ENCODE assay signal across 8 cellular contexts in genomic region chr2:69013837-69014796, GRCh38.
DNase-seq lines count a peak whose midpoint lies in the region; ATAC-seq and FAIRE-seq lines count a peak whose summit lies in the region.

No MANE protein-coding gene starts in this region.

- no peak for FAIRE-seq in HTR-8/SVneo (lab: Jason Lieb, UNC)

- DNase-seq in AG08395 (ENCODE audit: low spot score), result peak; percentile 48
- peak; percentile 30 for DNase-seq in HTR-8/SVneo (ENCODE audit: insufficient read length, low spot score)
- DNase-seq in amniotic epithelial cell (ENCODE audit: low read depth), result peak; percentile 55
- DNase-seq in left kidney (ENCODE audit: low read depth, low spot score), result peak; percentile 81
- peak; percentile 41 for DNase-seq in stromal cell of bone marrow (ENCODE audit: low read depth)
- no peak for DNase-seq in epidermal melanocyte (ENCODE audit: insufficient read length, low spot score)
- no peak for DNase-seq in GDM1 (lab: John Stamatoyannopoulos, UW)

- ATAC-seq in HG02981 (IDR thresholded peaks at IDR 0.05; ENCODE audit: unreplicated experiment), result no peak

Comparison
In these comparisons a context has a peak if more than half of its experiments do, and no peak if none do; other contexts are left out.
1. DNase-seq: peak in AG08395 (single experiment), HTR-8/SVneo (single experiment), amniotic epithelial cell (single experiment), left kidney (single experiment) and stromal cell of bone marrow (single experiment); none in epidermal melanocyte (single experiment) and GDM1 (single experiment).